ENCODE assay signal across 9 cellular contexts in genomic region chr5:173451031-173451430, GRCh38.
DNase-seq lines count a peak whose midpoint lies in the region; ATAC-seq, FAIRE-seq and TF ChIP-seq lines count a peak whose summit lies in the region.
"Had no signal": no experiment of that assay in that cellular context is flagged by ENCODE, and none has a peak within 500 bp of the region (broad histone marks: within the 10 kb centered on the region; RNA-seq: fewer than 3 reads in every experiment).

No MANE protein-coding gene starts in this region.

- FAIRE-seq in GM19239 (lab: Jason Lieb, UNC) = no peak
- FAIRE-seq: endometrium had no signal

- TF ChIP-seq CTCF in C4-2B (conservative IDR thresholded peaks at IDR 0.05) (peak; percentile 76), glutamatergic neuron (IDR thresholded peaks at IDR 0.05; ENCODE audit: partially characterized antibody, unreplicated experiment) (peak; percentile 57)

- DNase-seq in GM19239 (ENCODE audit: insufficient read length, low spot score) (peak; percentile 36), RKO (ENCODE audit: low spot score) (peak; percentile 44), glutamatergic neuron (peak; percentile 22), NCI-H2029 treated with DMSO at 0.1 percent for 48 hours (lab: John Stamatoyannopoulos, UW) (no peak), posterior cingulate gyrus (no peak)
- DNase-seq in central memory CD4-positive, alpha-beta T cell = no peak

- H3K27me3 Mint-ChIP-seq in glutamatergic neuron (ENCODE audit: unreplicated experiment) = no peaks in the 10 kb centered on the region

- H3K27ac ChIP-seq in C4-2B = no peak overlapping the region

- ATAC-seq in HG03175 (IDR thresholded peaks at IDR 0.05; ENCODE audit: unreplicated experiment) = no peak

- no peaks in the 10 kb centered on the region for H3K9me3 Mint-ChIP-seq in glutamatergic neuron (ENCODE audit: unreplicated experiment)

- no peaks in the 10 kb centered on the region for H3K36me3 Mint-ChIP-seq in glutamatergic neuron (ENCODE audit: unreplicated experiment)

- intact Hi-C loops in posterior cingulate gyrus (cut with DNase I) = no loop called here

- no peak overlapping the region for H3K27ac Mint-ChIP-seq in glutamatergic neuron (ENCODE audit: unreplicated experiment)

- H3K4me1 Mint-ChIP-seq in glutamatergic neuron (ENCODE audit: low read depth, unreplicated experiment) = no peaks in the 10 kb centered on the region

- no peak overlapping the region for H3K4me3 Mint-ChIP-seq in glutamatergic neuron (ENCODE audit: unreplicated experiment)

Comparison
In these comparisons a context has a peak if more than half of its experiments do, and no peak if none do; other contexts are left out.
1. DNase-seq: peak in GM19239 (single experiment), RKO (single experiment) and glutamatergic neuron (single experiment); none in NCI-H2029 treated with DMSO at 0.1 percent for 48 hours (single experiment), central memory CD4-positive, alpha-beta T cell (single experiment) and posterior cingulate gyrus (0 of 10).